ENCODE assay signal across 15 cellular contexts in the genomic region with DNA sequence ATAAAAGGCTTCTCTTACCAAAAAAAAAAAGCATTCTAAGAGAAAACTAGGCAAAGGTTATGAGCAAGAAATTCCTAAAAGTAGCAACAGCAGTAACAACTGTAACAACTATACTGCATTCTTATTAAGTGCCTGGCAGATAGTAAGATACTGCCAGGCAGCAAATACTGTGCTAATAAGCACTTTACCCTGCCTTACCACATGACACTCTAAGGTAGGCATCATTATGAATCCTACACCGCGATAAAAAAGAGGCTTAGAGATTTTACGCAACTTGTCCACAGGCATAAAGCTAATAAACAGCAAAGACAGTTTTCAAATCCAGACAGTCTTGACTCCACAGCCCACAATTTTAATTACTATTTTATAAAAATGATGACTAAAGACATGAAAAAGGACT.
DNase-seq lines count a peak whose midpoint lies in the region; ATAC-seq, FAIRE-seq and TF ChIP-seq lines count a peak whose summit lies in the region.
"Had no signal": no experiment of that assay in that cellular context is flagged by ENCODE, and none has a peak within 500 bp of the region (broad histone marks: within the 10 kb centered on the region; RNA-seq: fewer than 3 reads in every experiment).

No MANE protein-coding gene starts in this region.

- H3K27me3 Mint-ChIP-seq in activated naive CD8-positive, alpha-beta T cell treated with anti-CD3 and anti-CD28 coated beads for 36 hours, result no peaks in the 10 kb centered on the region

- POLR2A ChIA-PET in HepG2 (lab: Yijun Ruan, JAX), result no interaction called here

- no TSS peak for BruUV-seq in HepG2 (replicated peaks; lab: Mats Ljungman, UMichigan)

- H3K36me3 Mint-ChIP-seq in activated naive CD8-positive, alpha-beta T cell treated with anti-CD3 and anti-CD28 coated beads for 36 hours, result peaks cover 1% of the 10 kb centered on the region

- H3K4me3 ChIP-seq in liver (ENCODE audit: low read depth in 1 of 3, low read length in 3 of 3), result peak overlapping the region in 1 of 3 donors; percentile 12
- no peak overlapping the region for H3K4me3 ChIP-seq in HepG2 (replicated peaks in 1 of 3; ENCODE audit: insufficient read depth in 1 of 3, low read depth in 2 of 3, low read length in 3 of 3)
- peak overlapping the region in 1 of 2 donors; percentile 39 for H3K4me3 ChIP-seq in mucosa of rectum (ENCODE audit: low read length in 2 of 2)
- no peak overlapping the region for H3K4me3 ChIP-seq in psoas muscle
- H3K4me3 ChIP-seq: prostate gland had no signal

- TF ChIP-seq EP300 in HepG2 (IDR thresholded peaks at IDR 0.05; ENCODE audit: low read depth in 2 of 2, low read length in 2 of 2) (no peak), HepG2 (CRISPR knock-in tag; IDR thresholded peaks at IDR 0.05; ENCODE audit: borderline replicate concordance) (no peak)

- H3K9me3 Mint-ChIP-seq in activated naive CD8-positive, alpha-beta T cell treated with anti-CD3 and anti-CD28 coated beads for 36 hours, result no peaks in the 10 kb centered on the region

- H4K20me1 ChIP-seq in HepG2 (ENCODE audit: insufficient read depth, low read length), result no peaks in the 10 kb centered on the region; the same call in 1 of the 2 replicates

- no peaks in the 10 kb centered on the region for H3K27me3 ChIP-seq in liver (ENCODE audit: control insufficient read depth in 4 of 4, insufficient read depth in 4 of 4, low read length in 3 of 4)
- no peaks in the 10 kb centered on the region for H3K27me3 ChIP-seq in HepG2 (ENCODE audit: control insufficient read depth in 1 of 2, insufficient read depth in 2 of 2, low read length in 2 of 2)
- H3K27me3 ChIP-seq in mucosa of rectum (ENCODE audit: control insufficient read depth in 2 of 2, insufficient read depth in 2 of 2, low read length in 2 of 2), result no peaks in the 10 kb centered on the region
- H3K27me3 ChIP-seq in psoas muscle (ENCODE audit: insufficient read depth in 3 of 3, low read length in 2 of 3), result no peaks in the 10 kb centered on the region
- H3K27me3 ChIP-seq: esophagus squamous epithelium had no signal

- whole genome bisulfite sequencing in liver, result 40% methylated on average over 3 of the region's 3 CpGs
- WGBS in HepG2 (ENCODE audit: low lambda C conversion rate), result 81% methylated on average over 3 of the region's 3 CpGs
- 76 to 81% (median 77%) methylated on average over 3 of the region's 3 CpGs for WGBS in psoas muscle, 3 donors

- DNase-seq in HepG2 (ENCODE audit: low spot score) (no peak), NCI-H446 treated with DMSO at 0.1 percent for 48 hours (lab: John Stamatoyannopoulos, UW) (no peak), NCI-H1105 (lab: John Stamatoyannopoulos, UW) (no peak), DMS53 (lab: John Stamatoyannopoulos, UW) (no peak), psoas muscle (no peak)
- DNase-seq in activated naive CD8-positive, alpha-beta T cell treated with anti-CD3 and anti-CD28 coated beads for 36 hours, result no peak
- DNase-seq: activated CD4-positive, alpha-beta T cell treated with anti-CD3 and anti-CD28 coated beads, Interleukin-2, amount 50 U/mL, for 48 hours; activated naive CD4-positive, alpha-beta T cell treated with Interleukin-2 at 50 U/mL for 16 hours; esophagus squamous epithelium; HCEC 1CT; stimulated activated CD4-positive, alpha-beta T cell treated with anti-CD3 and anti-CD28 coated beads, Interleukin-2, amount 100 ng/mL, for 24 hours had no signal

- no peak for TF ChIP-seq POLR2A in HepG2 (IDR thresholded peaks at IDR 0.05; ENCODE audit: insufficient read depth in 1 of 2, low read depth in 2 of 2, low read length in 2 of 2)

- no peak overlapping the region for H3K4me2 ChIP-seq in HepG2 (ENCODE audit: low read depth, low read length)

- no peak for FAIRE-seq in HepG2 (lab: Jason Lieb, UNC)
- FAIRE-seq: RCC 7860 had no signal

- H3K79me2 ChIP-seq in HepG2 (ENCODE audit: insufficient read depth, low read length), result peaks cover 57% of the 10 kb centered on the region

- intact Hi-C loops in HepG2 (cut with micrococcal nuclease; ENCODE audit: unreplicated experiment), result loop anchor here (5.0 kb wide), 1 partner anchor 271 kb away; no protein-coding TSS in a partner anchor
- intact Hi-C loops in psoas muscle (cut with DNase I), result no loop called here

- peak in 1 of 2 donors; percentile 36 for TF ChIP-seq RAD21 in liver (IDR thresholded peaks at IDR 0.05)
- TF ChIP-seq RAD21 in HepG2 (CRISPR knock-in tag; IDR thresholded peaks at IDR 0.05), result no peak

- H2AFZ ChIP-seq in HepG2 (ENCODE audit: low read length), result no peak overlapping the region

- H3K27ac ChIP-seq in liver (ENCODE audit: low read depth in 1 of 2, low read length in 2 of 2), result peak overlapping the region; percentile 32 to 59
- H3K27ac ChIP-seq in HepG2 (ENCODE audit: extremely low read length, insufficient read depth, low read length), result no peak overlapping the region
- H3K27ac ChIP-seq in mucosa of rectum (ENCODE audit: low read depth in 2 of 2, low read length in 2 of 2), result peak overlapping the region; percentile 32 to 37
- H3K27ac ChIP-seq in psoas muscle, result no peak overlapping the region
- H3K27ac ChIP-seq: prostate gland had no signal

- no peak overlapping the region for H3K27ac Mint-ChIP-seq in activated naive CD8-positive, alpha-beta T cell treated with anti-CD3 and anti-CD28 coated beads for 36 hours

- H3K4me1 Mint-ChIP-seq in activated naive CD8-positive, alpha-beta T cell treated with anti-CD3 and anti-CD28 coated beads for 36 hours, result peaks cover 36% of the 10 kb centered on the region

- no peak for ATAC-seq in HepG2
- no peak for ATAC-seq in psoas muscle

- H3K9ac ChIP-seq in liver (ENCODE audit: low read depth in 1 of 2, low read length in 2 of 2) (peak overlapping the region in 1 of 2 donors; percentile 70), HepG2 (ENCODE audit: insufficient read depth, low read depth, low read length) (no peak overlapping the region), mucosa of rectum (ENCODE audit: low read depth in 1 of 2, low read length in 2 of 2) (no peak overlapping the region)

- H3K4me1 ChIP-seq in liver (ENCODE audit: control insufficient read depth in 4 of 4, insufficient read depth in 4 of 4, low read length in 3 of 4) (peaks cover 3 to 42% (median 34%) of the 10 kb centered on the region in 4 donors), HepG2 (ENCODE audit: insufficient read depth, low read length) (peaks cover 52% of the 10 kb centered on the region), mucosa of rectum (ENCODE audit: control insufficient read depth in 2 of 2, insufficient read depth in 2 of 2, low read length in 2 of 2) (peaks cover 1 to 7% of the 10 kb centered on the region in 2 donors), psoas muscle (no peaks in the 10 kb centered on the region)
- H3K4me1 ChIP-seq: prostate gland had no signal

- H3K4me3 Mint-ChIP-seq in activated naive CD8-positive, alpha-beta T cell treated with anti-CD3 and anti-CD28 coated beads for 36 hours, result peak overlapping the region; percentile 61

- in situ Hi-C loops in HepG2 (cut with HindIII; ENCODE audit: extremely low pct_ligation_motif_present, low pct_unique_long_range_greater_than_20kb), result no loop called here

- H3K9me3 ChIP-seq in liver (ENCODE audit: control insufficient read depth in 4 of 4, low read length in 3 of 4) (no peaks in the 10 kb centered on the region), HepG2 (ENCODE audit: low read length) (no peaks in the 10 kb centered on the region), mucosa of rectum (ENCODE audit: control insufficient read depth in 2 of 2, low read length in 2 of 2) (no peaks in the 10 kb centered on the region), psoas muscle (no peaks in the 10 kb centered on the region)
- H3K9me3 ChIP-seq: esophagus squamous epithelium, prostate gland had no signal

- CTCF ChIA-PET in HepG2 (lab: Yijun Ruan, JAX; ENCODE audit: low intra/inter-chr PET ratio, low total read pairs), result no interaction called here

- H3K36me3 ChIP-seq in liver (ENCODE audit: control insufficient read depth in 4 of 4, insufficient read depth in 3 of 4, low read depth in 1 of 4, low read length in 3 of 4) (no peaks in the 10 kb centered on the region), HepG2 (replicated peaks in 1 of 2; ENCODE audit: control insufficient read depth in 1 of 2, insufficient read depth in 2 of 2, low read length in 2 of 2) (peaks cover 0 to 9% of the 10 kb centered on the region in 2 experiments; a peak in 2 of 5 replicates), mucosa of rectum (ENCODE audit: control insufficient read depth in 2 of 2, insufficient read depth in 2 of 2, low read length in 2 of 2) (peaks cover 0 to 5% of the 10 kb centered on the region in 2 donors), psoas muscle (ENCODE audit: insufficient read depth in 1 of 2, low read depth in 1 of 2) (no peaks in the 10 kb centered on the region)
- H3K36me3 ChIP-seq: prostate gland had no signal

- no peak for TF ChIP-seq CTCF in liver (IDR thresholded peaks at IDR 0.05; ENCODE audit: low read depth, low read length, missing input control)
- TF ChIP-seq CTCF in HepG2 (CRISPR knock-in tag; IDR thresholded peaks at IDR 0.05), result no peak
- TF ChIP-seq CTCF in psoas muscle (IDR thresholded peaks at IDR 0.05), result no peak

TF ChIP-seq in liver, 16 proteins besides CTCF, POLR2A, EP300 and RAD21 (continues in another document):
- TF ChIP-seq GABPA (IDR thresholded peaks at IDR 0.05 in 1 of 2, conservative IDR thresholded peaks at IDR 0.05 in 1 of 2), result no peak
- no peak for TF ChIP-seq HNF4G (IDR thresholded peaks at IDR 0.05)
- no peak for TF ChIP-seq TAF1 (conservative IDR thresholded peaks at IDR 0.05)

TF ChIP-seq in HepG2, 621 proteins besides CTCF, POLR2A, EP300 and RAD21 (continues in another document):
- no peak for TF ChIP-seq ZNF569 (CRISPR knock-in tag; IDR thresholded peaks at IDR 0.05; ENCODE audit: borderline replicate concordance)
- TF ChIP-seq TCF7L2 (IDR thresholded peaks at IDR 0.05; ENCODE audit: low read depth, low read length), result no peak
- no peak for TF ChIP-seq CERS6 (CRISPR knock-in tag; IDR thresholded peaks at IDR 0.05)
- TF ChIP-seq, protein P1, sequence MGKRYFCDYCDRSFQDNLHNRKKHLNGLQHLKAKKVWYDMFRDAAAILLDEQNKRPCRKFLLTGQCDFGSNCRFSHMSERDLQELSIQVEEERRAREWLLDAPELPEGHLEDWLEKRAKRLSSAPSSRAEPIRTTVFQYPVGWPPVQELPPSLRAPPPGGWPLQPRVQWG (CRISPR knock-in tag; IDR thresholded peaks at IDR 0.05; ENCODE audit: borderline replicate concordance, low read depth), result no peak

Comparison
In these comparisons a context has a peak if more than half of its experiments do, and no peak if none do; other contexts are left out.
1. H3K27ac ChIP-seq: peak in liver (2 of 2) and mucosa of rectum (2 of 2); none in HepG2 (single experiment) and psoas muscle (single experiment).